In the genomic region with DNA sequence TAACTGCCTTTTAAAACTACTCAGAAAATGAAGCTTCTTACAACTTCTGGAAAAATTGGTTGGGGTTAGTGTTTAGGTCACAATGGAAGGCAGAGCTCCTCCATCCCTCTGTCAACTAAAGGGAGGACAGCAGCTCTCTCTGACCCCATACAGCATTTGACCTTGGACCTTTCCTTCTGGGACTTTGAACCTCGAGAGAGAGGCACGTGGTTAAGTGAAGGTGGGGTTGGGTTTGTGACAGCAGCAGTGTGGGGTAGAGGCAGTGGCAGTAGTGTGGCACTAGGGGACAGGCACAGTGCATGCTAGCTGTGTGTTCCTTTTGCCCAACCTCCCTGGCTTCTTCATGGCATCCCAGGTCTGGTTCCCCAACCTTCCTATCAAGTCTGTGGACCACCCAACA, we compare ENCODE assay signal across 14 cellular contexts. TPM values are rescaled to one million over a fixed set of nuclear protein-coding genes. Genes with fewer than 3 reads are reported as not detected.
DNase-seq lines count a peak whose midpoint lies in the region; ATAC-seq and TF ChIP-seq lines count a peak whose summit lies in the region.
"Had no signal": no experiment of that assay in that cellular context is flagged by ENCODE, and none has a peak within 500 bp of the region (broad histone marks: within the 10 kb centered on the region; RNA-seq: fewer than 3 reads in every experiment).

No MANE protein-coding gene starts in this region.

- H4K20me1 ChIP-seq in SU-DHL-6 (ENCODE audit: low read depth, low read length), result no peaks in the 10 kb centered on the region

- POLR2A ChIA-PET in GM10248 (lab: Yijun Ruan, JAX), result no interaction called here

- ATAC-seq in GM18867 (IDR thresholded peaks at IDR 0.05; ENCODE audit: unreplicated experiment) (peak; percentile 50), GM19023 (IDR thresholded peaks at IDR 0.05; ENCODE audit: unreplicated experiment) (no peak), GM21528 (IDR thresholded peaks at IDR 0.05; ENCODE audit: low FRiP score, unreplicated experiment) (no peak)
- ATAC-seq: gastroesophageal sphincter had no signal

- H2AFZ ChIP-seq in SU-DHL-6 (ENCODE audit: low read depth, low read length, severe bottlenecking), result no peak overlapping the region

- DNase-seq in GM10248 (ENCODE audit: extremely low spot score), result no peak
- DNase-seq in mucosa of gallbladder (ENCODE audit: low spot score), result peak; percentile 72
- no peak for DNase-seq in foreskin fibroblast
- DNase-seq: activated CD4-positive, alpha-beta memory T cell treated with anti-CD3 and anti-CD28 coated beads, Interleukin-2, amount 10 ng/mL, durations not matched to agents 7 days and 5 days; activated effector memory CD4-positive, alpha-beta T cell treated with Interleukin-2 at 50 U/mL for 16 hours; C1 segment of cervical spinal cord; DMS79 treated with DMSO at 0.1 percent for 48 hours; naive B cell had no signal

- no peak overlapping the region for H3K4me3 ChIP-seq in SU-DHL-6 (ENCODE audit: insufficient read depth, low read length, poor library complexity, severe bottlenecking)
- no peak overlapping the region for H3K4me3 ChIP-seq in foreskin fibroblast (ENCODE audit: low read depth in 1 of 2, low read length in 2 of 2)
- H3K4me3 ChIP-seq: coronary artery, gastroesophageal sphincter had no signal

- H3K27me3 ChIP-seq in SU-DHL-6 (ENCODE audit: low read length), result no peaks in the 10 kb centered on the region
- H3K27me3 ChIP-seq: gastroesophageal sphincter had no signal

- no peaks in the 10 kb centered on the region for H3K36me3 ChIP-seq in SU-DHL-6 (ENCODE audit: low read length)
- H3K36me3 ChIP-seq: gastroesophageal sphincter had no signal

- CTCF ChIA-PET in GM10248 (lab: Yijun Ruan, JAX), result interaction anchor here (0.5 to 3.0 kb wide), 12 partner anchors 9 to 62 kb away, joined by 3 to 19 read pairs (median 4); a partner anchor contains a TSS

- TF ChIP-seq CTCF in GM10248 (IDR thresholded peaks at IDR 0.05; ENCODE audit: control extremely low read depth, extremely low read depth, low read depth, missing control alignments) (peak; percentile 19), SU-DHL-6 (IDR thresholded peaks at IDR 0.05; ENCODE audit: insufficient read depth, low read length, poor library complexity, severe bottlenecking) (peak; percentile 17), foreskin fibroblast (IDR thresholded peaks at IDR 0.05; ENCODE audit: low read depth, low read length) (no peak)

- no peaks in the 10 kb centered on the region for H3K79me2 ChIP-seq in SU-DHL-6 (ENCODE audit: insufficient read depth, low read length)

- H3K4me2 ChIP-seq in SU-DHL-6 (ENCODE audit: low read depth, low read length, poor library complexity, severe bottlenecking), result no peak overlapping the region

- H3K9me3 ChIP-seq in SU-DHL-6 (ENCODE audit: insufficient read depth, low read length), result no peaks in the 10 kb centered on the region
- H3K9me3 ChIP-seq: gastroesophageal sphincter had no signal

- no peaks in the 10 kb centered on the region for H3F3A ChIP-seq in SU-DHL-6 (ENCODE audit: insufficient read depth)

- H3K9me2 ChIP-seq in SU-DHL-6 (replicated peaks; ENCODE audit: insufficient read depth, low read length), result no peaks in the 10 kb centered on the region

- H3K27ac ChIP-seq in SU-DHL-6 (ENCODE audit: low read depth, low read length), result no peak overlapping the region
- H3K27ac ChIP-seq: coronary artery, gastroesophageal sphincter had no signal

- no peak overlapping the region for H3K9ac ChIP-seq in SU-DHL-6 (ENCODE audit: low read length)

RNA-seq across cellular contexts. Expression of a gene that starts 9.4 kb away (rescaled TPM):
- total RNA-seq in mucosa of gallbladder, result 254 TPM
